8 cellular contexts compared by ENCODE assay signal in the genomic region with DNA sequence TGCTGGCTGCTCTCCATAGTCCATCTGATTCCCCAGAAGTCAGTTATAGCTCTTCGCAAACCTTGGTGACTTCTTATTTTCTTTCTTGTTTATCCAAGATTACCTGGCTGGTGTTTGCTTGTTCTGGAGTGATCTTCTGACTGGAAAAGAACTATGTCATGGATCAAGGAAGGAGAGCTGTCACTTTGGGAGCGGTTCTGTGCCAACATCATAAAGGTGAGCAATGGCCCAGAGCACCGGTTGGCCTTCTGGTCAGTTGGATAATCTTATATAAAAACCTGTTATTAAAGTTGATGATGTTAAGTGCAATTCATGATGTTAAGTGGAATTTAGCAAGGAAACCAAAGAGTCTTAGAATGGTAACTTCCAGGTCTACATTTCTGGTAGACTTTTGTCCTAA. TPM values are rescaled to one million over a fixed set of nuclear protein-coding genes. Genes with fewer than 3 reads are reported as not detected.
A peak's percentile ranks its signal among the peaks of the same experiment; 100 is the strongest.
DNase-seq lines count a peak whose midpoint lies in the region; ATAC-seq lines count a peak whose summit lies in the region.

No MANE protein-coding gene starts in this region.

- peak overlapping the region; percentile 97 for H3K27ac Mint-ChIP-seq in T-helper 1 cell treated with Interleukin-12 subunit alpha and Interleukin-12 subunit beta and Interleukin-4 antibody, amounts not matched to agents 30 μg/mL and 1 μg/mL, for 36 hours
- H3K27ac Mint-ChIP-seq in activated naive CD8-positive, alpha-beta T cell treated with anti-CD3 and anti-CD28 coated beads, Interleukin-2, amount 50 U/mL, for 24 hours: peak overlapping the region; percentile 92

- peaks cover 6% of the 10 kb centered on the region for H3K36me3 Mint-ChIP-seq in T-helper 1 cell treated with Interleukin-12 subunit alpha and Interleukin-12 subunit beta and Interleukin-4 antibody, amounts not matched to agents 30 μg/mL and 1 μg/mL, for 36 hours (ENCODE audit: low read depth)
- H3K36me3 Mint-ChIP-seq in activated naive CD8-positive, alpha-beta T cell treated with anti-CD3 and anti-CD28 coated beads, Interleukin-2, amount 50 U/mL, for 24 hours (ENCODE audit: low read depth): peaks cover 8% of the 10 kb centered on the region

- intact Hi-C loops in left colon (cut with DNase I, micrococcal nuclease): no loop called here

- ATAC-seq in activated naive CD8-positive, alpha-beta T cell treated with anti-CD3 and anti-CD28 coated beads, Interleukin-2, amount 50 U/mL, for 24 hours: no peak
- ATAC-seq in left colon (peak; percentile 66), HG03342 (IDR thresholded peaks at IDR 0.05; ENCODE audit: unreplicated experiment) (no peak)

- H3K4me1 Mint-ChIP-seq in T-helper 1 cell treated with Interleukin-12 subunit alpha and Interleukin-12 subunit beta and Interleukin-4 antibody, amounts not matched to agents 30 μg/mL and 1 μg/mL, for 36 hours (ENCODE audit: low read depth): peaks cover 15% of the 10 kb centered on the region
- peaks cover 33% of the 10 kb centered on the region for H3K4me1 Mint-ChIP-seq in activated naive CD8-positive, alpha-beta T cell treated with anti-CD3 and anti-CD28 coated beads, Interleukin-2, amount 50 U/mL, for 24 hours

- no peak for DNase-seq in T-helper 1 cell
- DNase-seq in activated naive CD8-positive, alpha-beta T cell treated with anti-CD3 and anti-CD28 coated beads, Interleukin-2, amount 50 U/mL, for 24 hours: no peak
- peak; percentile 29 to 46 for DNase-seq in left colon
- no peak for DNase-seq in substantia nigra (lab: John Stamatoyannopoulos, UW)
- no peak for DNase-seq in globus pallidus (ENCODE audit: low spot score)
- DNase-seq in kidney glomerular epithelial cell (lab: John Stamatoyannopoulos, UW): no peak

- peak overlapping the region; percentile 82 for H3K27ac ChIP-seq in substantia nigra (ENCODE audit: low read depth, low read length, poor library complexity, severe bottlenecking)

- H3K9me3 Mint-ChIP-seq in T-helper 1 cell treated with Interleukin-12 subunit alpha and Interleukin-12 subunit beta and Interleukin-4 antibody, amounts not matched to agents 30 μg/mL and 1 μg/mL, for 36 hours: no peaks in the 10 kb centered on the region
- no peaks in the 10 kb centered on the region for H3K9me3 Mint-ChIP-seq in activated naive CD8-positive, alpha-beta T cell treated with anti-CD3 and anti-CD28 coated beads, Interleukin-2, amount 50 U/mL, for 24 hours

- H3K27me3 Mint-ChIP-seq in T-helper 1 cell treated with Interleukin-12 subunit alpha and Interleukin-12 subunit beta and Interleukin-4 antibody, amounts not matched to agents 30 μg/mL and 1 μg/mL, for 36 hours (ENCODE audit: low read depth): peaks cover 11% of the 10 kb centered on the region
- H3K27me3 Mint-ChIP-seq in activated naive CD8-positive, alpha-beta T cell treated with anti-CD3 and anti-CD28 coated beads, Interleukin-2, amount 50 U/mL, for 24 hours: no peaks in the 10 kb centered on the region

- peak overlapping the region; percentile 98 for H3K4me3 Mint-ChIP-seq in T-helper 1 cell treated with Interleukin-12 subunit alpha and Interleukin-12 subunit beta and Interleukin-4 antibody, amounts not matched to agents 30 μg/mL and 1 μg/mL, for 36 hours
- peak overlapping the region; percentile 98 for H3K4me3 Mint-ChIP-seq in activated naive CD8-positive, alpha-beta T cell treated with anti-CD3 and anti-CD28 coated beads, Interleukin-2, amount 50 U/mL, for 24 hours

RNA-seq across cellular contexts. Expression of gene DHDDS, which starts 0.7 kb away (rescaled TPM):
- total RNA-seq in left colon: 100 to 1,000 TPM; 124 to 126 TPM

RNA-seq across cellular contexts. Expression of gene LIN28A, which starts 22.2 kb away (rescaled TPM):
- not detected for total RNA-seq in left colon

RNA-seq across cellular contexts. Expression of gene HMGN2, which starts 39.4 kb away (rescaled TPM):
- total RNA-seq in left colon: 100 to 1,000 TPM; 243 to 270 TPM

Comparison
In these comparisons a context has a peak if more than half of its experiments do, and no peak if none do; other contexts are left out.
1. DNase-seq: peak in left colon (2 of 2); none in T-helper 1 cell (0 of 5), activated naive CD8-positive, alpha-beta T cell treated with anti-CD3 and anti-CD28 coated beads, Interleukin-2, amount 50 U/mL, for 24 hours (single experiment), substantia nigra (0 of 49), globus pallidus (single experiment) and kidney glomerular epithelial cell (single experiment).